In genomic region chr22:30325065-30325720, GRCh38 we compare ENCODE assay signal across 8 cellular contexts.
DNase-seq lines count a peak whose midpoint lies in the region; ATAC-seq and TF ChIP-seq lines count a peak whose summit lies in the region.

No MANE protein-coding gene starts in this region.

- CTCF ChIA-PET in RWPE1 (lab: Yijun Ruan, JAX) = interaction anchor here (0.7 kb wide), 1 partner anchor 140 kb away, joined by 4 read pairs; no protein-coding TSS in a partner anchor

- peak overlapping the region; percentile 89 to 92 (median 92) for H3K4me3 Mint-ChIP-seq in nephron

- H3K36me3 Mint-ChIP-seq in nephron (ENCODE audit: low read depth) = peaks cover 6% of the 10 kb centered on the region

- TF ChIP-seq CTCF in RWPE1 (conservative IDR thresholded peaks at IDR 0.05; ENCODE audit: low read depth) (no peak), nephron (IDR thresholded peaks at IDR 0.05; ENCODE audit: unreplicated experiment in 3 of 3) (no peak)

- H3K4me1 Mint-ChIP-seq in nephron = peaks cover 35% of the 10 kb centered on the region

- POLR2A ChIA-PET in RWPE1 (lab: Yijun Ruan, JAX; ENCODE audit: low non-redundant PET) = no interaction called here

- no peak for ATAC-seq in HG03025 (IDR thresholded peaks at IDR 0.05; ENCODE audit: low FRiP score, unreplicated experiment)
- no peak for ATAC-seq in GM21737 (IDR thresholded peaks at IDR 0.05; ENCODE audit: unreplicated experiment)

- H3K27me3 Mint-ChIP-seq in nephron (ENCODE audit: low read depth) = no peaks in the 10 kb centered on the region

- H3K27ac ChIP-seq in RWPE1 (peak overlapping the region; percentile 81), epithelial cell of prostate (peak overlapping the region; percentile 73)

- no peaks in the 10 kb centered on the region for H3K9me3 Mint-ChIP-seq in nephron

- peak; percentile 76 for DNase-seq in GM04503 (ENCODE audit: low read depth)
- peak; percentile 77 for DNase-seq in RWPE1 (ENCODE audit: low spot score)
- peak; percentile 51 for DNase-seq in epithelial cell of prostate (ENCODE audit: low read depth, low spot score)
- no peak for DNase-seq in NCI-H748 (lab: John Stamatoyannopoulos, UW; ENCODE audit: unreplicated experiment)
- DNase-seq in NCI-H1930 (lab: John Stamatoyannopoulos, UW) = no peak

- peak overlapping the region; percentile 61 to 86 (median 67) for H3K27ac Mint-ChIP-seq in nephron

Comparison
In these comparisons a context has a peak if more than half of its experiments do, and no peak if none do; other contexts are left out.
1. DNase-seq: peak in GM04503 (single experiment), RWPE1 (single experiment) and epithelial cell of prostate (single experiment); none in NCI-H748 (single experiment) and NCI-H1930 (0 of 2).